Comparison of ENCODE assay signal across 13 cellular contexts in genomic region chr6:157613011-157613522, GRCh38.
A peak's percentile ranks its signal among the peaks of the same experiment; 100 is the strongest.
DNase-seq lines count a peak whose midpoint lies in the region; ATAC-seq and TF ChIP-seq lines count a peak whose summit lies in the region.
"Had no signal": no experiment of that assay in that cellular context is flagged by ENCODE, and none has a peak within 500 bp of the region (broad histone marks: within the 10 kb centered on the region; RNA-seq: fewer than 3 reads in every experiment).

No MANE protein-coding gene starts in this region.

- H2AFZ ChIP-seq in PC-3 (ENCODE audit: low read length) = peak overlapping the region; percentile 68
- H2AFZ ChIP-seq: parathyroid adenoma had no signal

- ATAC-seq in PC-3 (peak; percentile 85), HG03354 (IDR thresholded peaks at IDR 0.05; ENCODE audit: poor library complexity, severe bottlenecking, unreplicated experiment) (no peak), HG03521 (IDR thresholded peaks at IDR 0.05; ENCODE audit: unreplicated experiment) (no peak)

- H3K27ac ChIP-seq in PC-3 (ENCODE audit: low read length) = peak overlapping the region; percentile 99
- H3K27ac ChIP-seq: parathyroid adenoma had no signal

- CTCF ChIA-PET in PC-3 (lab: Charles Lee) = interaction anchor here (0.5 to 2.3 kb wide), 3 partner anchors 144 to 298 kb away, joined by 4 to 24 read pairs (median 4); no protein-coding TSS in a partner anchor
- CTCF ChIA-PET in HEK293T (lab: Yijun Ruan, JAX) = interaction anchor here (0.8 to 2.9 kb wide), 2 partner anchors 298 to 459 kb away, joined by 3 to 10 read pairs; no protein-coding TSS in a partner anchor

- no peaks in the 10 kb centered on the region for H3K79me2 ChIP-seq in PC-3 (ENCODE audit: low read length)

- no peaks in the 10 kb centered on the region for H3K9me2 ChIP-seq in PC-3 (replicated peaks; ENCODE audit: low read length)

- H3K27me3 ChIP-seq in PC-3 (ENCODE audit: low read length) = no peaks in the 10 kb centered on the region
- H3K27me3 ChIP-seq in skeletal muscle satellite cell (ENCODE audit: control insufficient read depth, insufficient read depth, low read length) = no peaks in the 10 kb centered on the region

- no TSS peak for BruUV-seq in PC-3 (replicated peaks; lab: Mats Ljungman, UMichigan)

- peaks cover 38% of the 10 kb centered on the region for H3K4me1 ChIP-seq in PC-3 (ENCODE audit: insufficient read depth, low read length)
- H3K4me1 ChIP-seq in skeletal muscle satellite cell (ENCODE audit: control insufficient read depth, insufficient read depth, low read length) = peaks cover 35% of the 10 kb centered on the region
- H3K4me1 ChIP-seq: parathyroid adenoma had no signal

- intact Hi-C loops in PC-3 (cut with micrococcal nuclease) = loop anchor here (1.0 to 10.0 kb wide), 6 partner anchors 54 to 299 kb away; partner anchors contain the start of gene ZDHHC14

- H3F3A ChIP-seq in PC-3 (ENCODE audit: low read length, unreplicated experiment) = no peaks in the 10 kb centered on the region

- H3K9me3 ChIP-seq in PC-3 (ENCODE audit: low read length) = no peaks in the 10 kb centered on the region
- H3K9me3 ChIP-seq in skeletal muscle satellite cell (replicated peaks; ENCODE audit: low read length) = no peaks in the 10 kb centered on the region

- H3K4me3 ChIP-seq in PC-3 (ENCODE audit: low read length) = peak overlapping the region; percentile 67
- peak overlapping the region; percentile 31 for H3K4me3 ChIP-seq in epithelial cell of esophagus (ENCODE audit: low read length)
- peak overlapping the region; percentile 64 for H3K4me3 ChIP-seq in skeletal muscle satellite cell (ENCODE audit: low read length)

- H3K4me2 ChIP-seq in PC-3 (ENCODE audit: low read length) = peak overlapping the region; percentile 82
- peak overlapping the region; percentile 81 for H3K4me2 ChIP-seq in skeletal muscle satellite cell (ENCODE audit: low read length)

- DNase-seq in GOT3 (lab: John Stamatoyannopoulos, UW) (peak; percentile 12), PC-3 (peak; percentile 86), epithelial cell of esophagus (ENCODE audit: low read depth) (peak; percentile 92), HEK293T (ENCODE audit: extremely low spot score) (no peak), NCI-H2196 treated with DMSO at 0.1 percent for 48 hours (lab: John Stamatoyannopoulos, UW; ENCODE audit: unreplicated experiment) (no peak)
- DNase-seq: activated gamma-delta T cell treated with Interleukin-2 at 50 U/mL for 16 hours; H7; stimulated activated naive CD4-positive, alpha-beta T cell; SW 1271 had no signal

- no peak for TF ChIP-seq CTCF in PC-3 (conservative IDR thresholded peaks at IDR 0.05; ENCODE audit: low read depth, low read length)
- no peak for TF ChIP-seq CTCF in epithelial cell of esophagus (IDR thresholded peaks at IDR 0.05; ENCODE audit: insufficient read depth, low read depth, low read length, missing control alignments)

- POLR2A ChIA-PET in PC-3 (lab: Charles Lee; ENCODE audit: unreplicated experiment) (interaction anchor here (0.6 to 0.7 kb wide), 2 partner anchors 231 to 233 kb away, joined by 5 to 6 read pairs; no protein-coding TSS in a partner anchor), HEK293T (lab: Yijun Ruan, JAX) (interaction anchor here (1.2 to 3.9 kb wide), 2 partner anchors 38 to 290 kb away, joined by 3 to 24 read pairs; partner anchors contain the start of gene TMEM242)

- H3K36me3 ChIP-seq in PC-3 (ENCODE audit: low read depth, low read length) = no peaks in the 10 kb centered on the region
- H3K36me3 ChIP-seq in skeletal muscle satellite cell (ENCODE audit: insufficient read depth, low read length) = no peaks in the 10 kb centered on the region

- H3K9ac ChIP-seq in PC-3 (ENCODE audit: low read length) = peak overlapping the region; percentile 86
- H3K9ac ChIP-seq in skeletal muscle satellite cell (ENCODE audit: low read depth, low read length) = peak overlapping the region; percentile 11
- H3K9ac ChIP-seq: parathyroid adenoma had no signal

- H4K20me1 ChIP-seq in PC-3 (ENCODE audit: low read length) = no peaks in the 10 kb centered on the region

TF ChIP-seq in HEK293T, 16 proteins besides CTCF, POLR2A, EP300 and RAD21:
- TF ChIP-seq ZNF384 (IDR thresholded peaks at IDR 0.05) (no peak), FOXA1 (IDR thresholded peaks at IDR 0.05) (no peak), FOXK2 (IDR thresholded peaks at IDR 0.05) (no peak), CTBP1 (IDR thresholded peaks at IDR 0.05; ENCODE audit: borderline replicate concordance) (no peak), SUZ12 (IDR thresholded peaks at IDR 0.05) (no peak)
- TF ChIP-seq, protein P1, sequence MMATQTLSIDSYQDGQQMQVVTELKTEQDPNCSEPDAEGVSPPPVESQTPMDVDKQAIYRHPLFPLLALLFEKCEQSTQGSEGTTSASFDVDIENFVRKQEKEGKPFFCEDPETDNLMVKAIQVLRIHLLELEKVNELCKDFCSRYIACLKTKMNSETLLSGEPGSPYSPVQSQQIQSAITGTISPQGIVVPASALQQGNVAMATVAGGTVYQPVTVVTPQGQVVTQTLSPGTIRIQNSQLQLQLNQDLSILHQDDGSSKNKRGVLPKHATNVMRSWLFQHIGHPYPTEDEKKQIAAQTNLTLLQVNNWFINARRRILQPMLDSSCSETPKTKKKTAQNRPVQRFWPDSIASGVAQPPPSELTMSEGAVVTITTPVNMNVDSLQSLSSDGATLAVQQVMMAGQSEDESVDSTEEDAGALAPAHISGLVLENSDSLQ (IDR thresholded peaks at IDR 0.05) = no peak

Comparison
In these comparisons a context has a peak if more than half of its experiments do, and no peak if none do; other contexts are left out.
1. DNase-seq: peak in GOT3 (single experiment), PC-3 (single experiment) and epithelial cell of esophagus (single experiment); none in HEK293T (single experiment) and NCI-H2196 treated with DMSO at 0.1 percent for 48 hours (single experiment).
2. Peak in every context shown above with its lines, with median percentiles within 50 percentile points of each other: H3K4me3 ChIP-seq.